In genomic region chr12:116881325-116881866, GRCh38 we compare ENCODE assay signal across 8 cellular contexts. TPM values are rescaled to one million over a fixed set of nuclear protein-coding genes. Genes with fewer than 3 reads are reported as not detected.
DNase-seq lines count a peak whose midpoint lies in the region; ATAC-seq and TF ChIP-seq lines count a peak whose summit lies in the region.

TSS of gene HRK (minus strand) at chr12:116881441. CDS start at chr12:116881307, 134 bp downstream.

- H3K27me3 ChIP-seq in CD4-positive, alpha-beta memory T cell (ENCODE audit: insufficient read depth, low read length), result peaks cover 14% of the 10 kb centered on the region
- H3K27me3 ChIP-seq in H7 (ENCODE audit: control insufficient read depth, insufficient read depth, low read length), result peaks cover 65% of the 10 kb centered on the region
- peaks cover 0 to 35% of the 10 kb centered on the region in 2 donors for H3K27me3 ChIP-seq in Peyer's patch
- H3K27me3 ChIP-seq in foreskin keratinocyte, result peaks cover 81% of the 10 kb centered on the region
- H3K27me3 ChIP-seq in subcutaneous abdominal adipose tissue (ENCODE audit: control insufficient read depth in 5 of 5, insufficient read depth in 4 of 5, low read length in 5 of 5), result peaks cover 39 to 66% (median 63%) of the 10 kb centered on the region in 5 donors

- no peaks in the 10 kb centered on the region for H3K36me3 Mint-ChIP-seq in CD4-positive, alpha-beta memory T cell

- H3K4me3 Mint-ChIP-seq in CD4-positive, alpha-beta memory T cell, result peak within 1 kb of the TSS; percentile 70 to 90 (median 86)

- H3K4me1 Mint-ChIP-seq in CD4-positive, alpha-beta memory T cell, result peaks cover 26 to 40% (median 32%) of the 10 kb centered on the region in 4 donors

- H3K27ac ChIP-seq in CD4-positive, alpha-beta memory T cell (ENCODE audit: low read depth, low read length), result no peak within 1 kb of the TSS
- peak within 1 kb of the TSS in 1 of 4 donors; percentile 17 for H3K27ac ChIP-seq in Peyer's patch
- H3K27ac ChIP-seq in foreskin keratinocyte, result no peak within 1 kb of the TSS
- H3K27ac ChIP-seq in subcutaneous abdominal adipose tissue (ENCODE audit: low read depth, low read length), result no peak within 1 kb of the TSS

- no peaks in the 10 kb centered on the region for H3K36me3 ChIP-seq in CD4-positive, alpha-beta memory T cell (ENCODE audit: insufficient read depth, low read length)
- H3K36me3 ChIP-seq in H7 (replicated peaks; ENCODE audit: control insufficient read depth, insufficient read depth, low read length) (no peaks in the 10 kb centered on the region), Peyer's patch (no peaks in the 10 kb centered on the region), subcutaneous abdominal adipose tissue (ENCODE audit: control insufficient read depth in 5 of 5, insufficient read depth in 5 of 5, low read length in 5 of 5) (no peaks in the 10 kb centered on the region)

- H3K4me1 ChIP-seq in CD4-positive, alpha-beta memory T cell (ENCODE audit: insufficient read depth, low read length), result peaks cover 27% of the 10 kb centered on the region
- peaks cover 2 to 42% (median 17%) of the 10 kb centered on the region in 4 donors for H3K4me1 ChIP-seq in Peyer's patch
- no peaks in the 10 kb centered on the region for H3K4me1 ChIP-seq in foreskin keratinocyte
- peaks cover 0 to 38% (median 26%) of the 10 kb centered on the region in 5 donors for H3K4me1 ChIP-seq in subcutaneous abdominal adipose tissue (ENCODE audit: control insufficient read depth in 5 of 5, insufficient read depth in 5 of 5, low read length in 5 of 5)

- no peak within 1 kb of the TSS for H3K4me3 ChIP-seq in CD4-positive, alpha-beta memory T cell (ENCODE audit: low read length in 2 of 2)
- peak within 1 kb of the TSS; percentile 71 for H3K4me3 ChIP-seq in H7 (ENCODE audit: insufficient read depth, low read depth, low read length)
- peak within 1 kb of the TSS in 3 of 4 donors; percentile 36 to 45 (median 43) for H3K4me3 ChIP-seq in Peyer's patch
- peak within 1 kb of the TSS in 3 of 5 donors; percentile 29 to 50 (median 39) for H3K4me3 ChIP-seq in subcutaneous abdominal adipose tissue (ENCODE audit: low read depth in 1 of 5, low read length in 5 of 5)

- TF ChIP-seq POLR2A in Peyer's patch (IDR thresholded peaks at IDR 0.05), result no peak

- peaks cover 51 to 58% of the 10 kb centered on the region in 2 donors for H3K27me3 Mint-ChIP-seq in CD4-positive, alpha-beta memory T cell

- H3K9me3 ChIP-seq in CD4-positive, alpha-beta memory T cell (ENCODE audit: control insufficient read depth in 1 of 2, low read length in 2 of 2), result no peaks in the 10 kb centered on the region
- H3K9me3 ChIP-seq in Peyer's patch (no peaks in the 10 kb centered on the region), subcutaneous abdominal adipose tissue (ENCODE audit: control insufficient read depth in 5 of 5, low read length in 5 of 5) (no peaks in the 10 kb centered on the region)

- TF ChIP-seq CTCF in Peyer's patch (IDR thresholded peaks at IDR 0.05) (no peak), foreskin keratinocyte (conservative IDR thresholded peaks at IDR 0.05) (no peak)

- POLR2A ChIA-PET in CD4-positive, alpha-beta memory T cell (lab: Charles Lee; ENCODE audit: partially characterized antibody), result no interaction called here

- CTCF ChIA-PET in CD4-positive, alpha-beta memory T cell (lab: Charles Lee; ENCODE audit: partially characterized antibody), result no interaction called here

- H3K27ac Mint-ChIP-seq in CD4-positive, alpha-beta memory T cell, result no peak within 1 kb of the TSS

- peak; percentile 10 for ATAC-seq in foreskin keratinocyte

- H3K9me3 Mint-ChIP-seq in CD4-positive, alpha-beta memory T cell, result no peaks in the 10 kb centered on the region

- intact Hi-C loops in CD4-positive, alpha-beta memory T cell (cut with micrococcal nuclease), result no loop called here

- DNase-seq in CD4-positive, alpha-beta memory T cell, result no peak
- peak; percentile 93 for DNase-seq in H7
- no peak for DNase-seq in Peyer's patch
- DNase-seq in foreskin keratinocyte, result no peak
- no peak for DNase-seq in NCI-H2081 treated with DMSO at 0.1 percent for 48 hours (lab: John Stamatoyannopoulos, UW)
- DNase-seq in cerebellum (ENCODE audit: low spot score), result no peak
- DNase-seq in GM03348 (ENCODE audit: low spot score), result no peak

- H3K9ac ChIP-seq in subcutaneous abdominal adipose tissue (ENCODE audit: low read length in 5 of 5), result no peak within 1 kb of the TSS

RNA-seq across cellular contexts. Expression of gene HRK, which starts in this region (rescaled TPM):
- total RNA-seq in CD4-positive, alpha-beta memory T cell, result not detected
- under 1 TPM in 1 of 2 donors, not detected in 1; 0.06 TPM for polyA plus RNA-seq in CD4-positive, alpha-beta memory T cell
- 0.33 and 0.59 TPM in 2 replicates for total RNA-seq in H7 (2014; rRNA removed; shearing (Covaris generic))
- total RNA-seq in Peyer's patch (not detected), foreskin keratinocyte (not detected in 2 replicates), cerebellum (2.0 TPM)
- not detected in 2 replicates for polyA plus RNA-seq in foreskin keratinocyte

Comparison
In these comparisons a context has a peak if more than half of its experiments do, and no peak if none do; other contexts are left out.
1. Peak in DNase-seq and H3K4me3 ChIP-seq in H7; RNA of the gene not detected or under 1 TPM.
2. Peak in ATAC-seq in foreskin keratinocyte; RNA of the gene not detected or under 1 TPM.
3. H3K4me3 ChIP-seq: peak in Peyer's patch (3 of 4) and subcutaneous abdominal adipose tissue (3 of 5); none in CD4-positive, alpha-beta memory T cell (0 of 2).